1 cellular context compared by ENCODE assay signal in the genomic region with DNA sequence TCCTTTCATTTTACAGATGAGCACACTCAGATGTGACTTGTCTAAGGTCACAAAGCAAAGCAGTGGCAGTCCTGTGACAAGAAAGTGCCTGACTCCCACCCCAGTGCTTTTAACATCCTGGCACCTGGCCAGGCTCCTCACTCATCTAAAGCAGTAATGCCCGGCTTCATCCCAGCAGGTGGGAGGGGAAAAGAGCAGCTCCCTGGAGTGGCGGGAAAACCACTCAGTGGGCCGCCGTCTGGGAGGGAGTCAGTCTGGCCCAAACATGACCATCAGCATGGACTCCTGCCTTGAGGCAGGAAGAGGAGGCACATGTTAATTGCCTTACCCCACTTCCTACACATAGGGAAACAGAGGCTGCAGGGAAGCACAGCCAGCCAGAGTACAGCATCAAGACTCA.
TF ChIP-seq lines count a peak whose summit lies in the region.

No MANE protein-coding gene starts in this region.

TF ChIP-seq in H1, 55 proteins besides CTCF, POLR2A, EP300 and RAD21:
- no peak for TF ChIP-seq MAFK (IDR thresholded peaks at IDR 0.05; ENCODE audit: low read depth, low read length)
- no peak for TF ChIP-seq CBX8 (IDR thresholded peaks at IDR 0.05; ENCODE audit: borderline replicate concordance, low read depth, low read length)
- no peak for TF ChIP-seq TAF1 (IDR thresholded peaks at IDR 0.05; ENCODE audit: low read depth, low read length)
- no peak for TF ChIP-seq HDAC2 (IDR thresholded peaks at IDR 0.05; ENCODE audit: borderline replicate concordance in 1 of 2, low read depth in 2 of 2, low read length in 2 of 2)
- no peak for TF ChIP-seq NANOG (IDR thresholded peaks at IDR 0.05; ENCODE audit: insufficient read depth, low read depth, low read length, poor library complexity, severe bottlenecking)
- no peak for TF ChIP-seq GABPA (IDR thresholded peaks at IDR 0.05; ENCODE audit: borderline replicate concordance, insufficient read depth, low read length)
- no peak for TF ChIP-seq POU5F1 (IDR thresholded peaks at IDR 0.05; ENCODE audit: low read depth, low read length)
- no peak for TF ChIP-seq KDM1A (IDR thresholded peaks at IDR 0.05; ENCODE audit: borderline replicate concordance, low read length)
- no peak for TF ChIP-seq TBP (IDR thresholded peaks at IDR 0.05; ENCODE audit: low read depth, low read length)
- no peak for TF ChIP-seq SIN3A (conservative IDR thresholded peaks at IDR 0.05 in 1 of 2, IDR thresholded peaks at IDR 0.05 in 1 of 2; ENCODE audit: low read depth in 1 of 2, low read length in 2 of 2)
- TF ChIP-seq RBBP5 (IDR thresholded peaks at IDR 0.05; ENCODE audit: borderline replicate concordance, low read depth, low read length): no peak
- TF ChIP-seq BCL11A (IDR thresholded peaks at IDR 0.05; ENCODE audit: low read depth in 2 of 2, low read length in 2 of 2): no peak
- no peak for TF ChIP-seq SAP30 (IDR thresholded peaks at IDR 0.05; ENCODE audit: insufficient read depth, insufficient replicate concordance, low read length)
- TF ChIP-seq CTBP2 (IDR thresholded peaks at IDR 0.05; ENCODE audit: borderline replicate concordance, insufficient read depth, insufficient read length, low read length): no peak
- TF ChIP-seq, protein P1, sequence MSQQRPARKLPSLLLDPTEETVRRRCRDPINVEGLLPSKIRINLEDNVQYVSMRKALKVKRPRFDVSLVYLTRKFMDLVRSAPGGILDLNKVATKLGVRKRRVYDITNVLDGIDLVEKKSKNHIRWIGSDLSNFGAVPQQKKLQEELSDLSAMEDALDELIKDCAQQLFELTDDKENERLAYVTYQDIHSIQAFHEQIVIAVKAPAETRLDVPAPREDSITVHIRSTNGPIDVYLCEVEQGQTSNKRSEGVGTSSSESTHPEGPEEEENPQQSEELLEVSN (IDR thresholded peaks at IDR 0.05): no peak
- no peak for TF ChIP-seq CREB1 (IDR thresholded peaks at IDR 0.05)
- TF ChIP-seq ZNF274 (IDR thresholded peaks at IDR 0.05; ENCODE audit: borderline replicate concordance, extremely low read depth, low read length): no peak
TF ChIP-seq in H1: peak in this region for 0.
